ENCODE assay signal across 12 cellular contexts in genomic region chr14:58805605-58806358, GRCh38.
DNase-seq lines count a peak whose midpoint lies in the region; ATAC-seq, FAIRE-seq and TF ChIP-seq lines count a peak whose summit lies in the region.
"Had no signal": no experiment of that assay in that cellular context is flagged by ENCODE, and none has a peak within 500 bp of the region (broad histone marks: within the 10 kb centered on the region; RNA-seq: fewer than 3 reads in every experiment).

No MANE protein-coding gene starts in this region.

- H3K9me3 ChIP-seq in colonic mucosa: no peaks in the 10 kb centered on the region

- no peak overlapping the region for H3K27ac ChIP-seq in colonic mucosa

- no peaks in the 10 kb centered on the region for H3K4me1 ChIP-seq in colonic mucosa

- no peak overlapping the region for H3K9ac ChIP-seq in colonic mucosa (ENCODE audit: low read depth in 2 of 2, low read length in 2 of 2)

- H3K4me3 ChIP-seq in colonic mucosa: no peak overlapping the region

- intact Hi-C loops in colonic mucosa (cut with DNase I): no loop called here

- FAIRE-seq in RCC 7860 (lab: Jason Lieb, UNC): no peak
- FAIRE-seq: G401.6 had no signal

- DNase-seq in A172 (ENCODE audit: low spot score) (peak; percentile 5), NCI-H1092 treated with DMSO at 0.1 percent for 48 hours (lab: John Stamatoyannopoulos, UW) (peak; percentile 98), NCI-H345 treated with DMSO at 0.1 percent for 48 hours (lab: John Stamatoyannopoulos, UW; ENCODE audit: unreplicated experiment) (peak; percentile 95), colonic mucosa (peak; percentile 37), RCC 7860 (ENCODE audit: low spot score) (no peak), NCI-H82 (lab: John Stamatoyannopoulos, UW) (no peak), SKM-1 (lab: John Stamatoyannopoulos, UW; ENCODE audit: unreplicated experiment) (no peak)
- DNase-seq: activated CD4-positive, alpha-beta T cell treated with anti-CD3 and anti-CD28 coated beads, Interleukin-2, amount 50 U/mL, for 4 hours; midbrain had no signal

- no peak for ATAC-seq in GM18873 (IDR thresholded peaks at IDR 0.05; ENCODE audit: low FRiP score, unreplicated experiment)
- ATAC-seq: activated naive CD4-positive, alpha-beta T cell treated with anti-CD3 and anti-CD28 coated beads, Interleukin-2, amount 50 U/mL, for 72 hours had no signal

- no peak for TF ChIP-seq CTCF in colonic mucosa (IDR thresholded peaks at IDR 0.05)

- no peaks in the 10 kb centered on the region for H3K36me3 ChIP-seq in colonic mucosa

- no peaks in the 10 kb centered on the region for H3K27me3 ChIP-seq in colonic mucosa

Comparison
In these comparisons a context has a peak if more than half of its experiments do, and no peak if none do; other contexts are left out.
1. DNase-seq: peak in A172 (single experiment), NCI-H1092 treated with DMSO at 0.1 percent for 48 hours (single experiment), NCI-H345 treated with DMSO at 0.1 percent for 48 hours (single experiment) and colonic mucosa (single experiment); none in RCC 7860 (single experiment), NCI-H82 (single experiment) and SKM-1 (single experiment).